ENCODE assay signal across 1 cellular context in the genomic region with DNA sequence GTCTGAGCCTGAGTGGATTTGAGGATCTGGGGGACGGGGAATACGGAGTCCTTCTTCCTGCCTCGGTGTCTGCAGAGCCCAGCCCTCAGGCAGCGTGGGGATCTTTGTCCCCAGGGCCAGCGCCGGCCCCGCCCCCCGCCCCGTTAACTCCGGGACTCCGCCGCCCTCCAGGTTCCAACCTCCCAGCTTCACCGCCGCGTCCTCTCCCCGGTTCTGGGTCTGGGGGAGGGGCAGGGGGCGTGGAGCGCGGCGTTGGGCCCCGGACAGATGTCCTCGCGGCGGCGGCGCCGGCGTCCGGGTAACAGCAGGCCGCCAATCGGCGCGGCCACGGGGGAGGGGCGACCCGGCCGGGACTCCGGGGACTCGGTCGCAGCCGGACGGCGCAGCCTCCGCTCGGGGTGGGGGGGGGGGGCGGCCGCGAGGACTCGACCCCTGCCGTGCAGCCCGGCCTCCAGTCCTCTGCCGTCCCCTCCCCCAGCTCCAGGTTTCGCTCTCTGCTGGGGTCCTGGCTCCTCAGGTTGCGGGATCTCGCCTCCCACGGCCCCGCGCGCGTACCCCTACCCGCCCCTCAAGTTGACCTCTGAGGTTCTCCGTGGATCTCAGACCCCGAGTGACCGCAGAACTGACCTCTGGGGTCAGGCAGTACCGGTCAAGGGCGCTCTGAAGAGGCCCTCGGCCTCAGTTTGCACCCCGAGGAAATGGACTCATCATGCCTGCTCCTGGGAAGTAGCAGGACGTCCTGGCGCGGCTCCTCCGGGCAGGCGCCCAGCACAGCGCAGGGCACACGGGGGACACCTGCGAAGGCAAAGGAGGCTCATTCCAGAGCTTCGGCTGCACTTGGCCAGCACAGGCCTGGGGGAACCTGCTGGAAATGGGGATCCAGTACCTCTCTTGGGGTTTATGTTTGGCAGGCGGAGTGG.
TF ChIP-seq lines count a peak whose summit lies in the region.

No MANE protein-coding gene starts in this region.

TF ChIP-seq in GM12878, 131 proteins besides CTCF, POLR2A, EP300 and RAD21:
- no peak for TF ChIP-seq ZSCAN29 (IDR thresholded peaks at IDR 0.05)
- no peak for TF ChIP-seq SMAD5 (IDR thresholded peaks at IDR 0.05; ENCODE audit: low read depth)
- no peak for TF ChIP-seq NKRF (conservative IDR thresholded peaks at IDR 0.05)
- TF ChIP-seq NBN (IDR thresholded peaks at IDR 0.05): no peak
- TF ChIP-seq SUZ12 (IDR thresholded peaks at IDR 0.05; ENCODE audit: unreplicated experiment): peak; percentile 36
TF ChIP-seq in GM12878: peak in this region for 1.
